12 cellular contexts compared by ENCODE assay signal in genomic region chrX:7191681-7192110, GRCh38. TPM values are rescaled to one million over a fixed set of nuclear protein-coding genes. Genes with fewer than 3 reads are reported as not detected.
A peak's percentile ranks its signal among the peaks of the same experiment; 100 is the strongest.
DNase-seq lines count a peak whose midpoint lies in the region; ATAC-seq and TF ChIP-seq lines count a peak whose summit lies in the region.
"Had no signal": no experiment of that assay in that cellular context is flagged by ENCODE, and none has a peak within 500 bp of the region (broad histone marks: within the 10 kb centered on the region; RNA-seq: fewer than 3 reads in every experiment).

No MANE protein-coding gene starts in this region.

- no peaks in the 10 kb centered on the region for H4K20me1 ChIP-seq in DND-41 (ENCODE audit: insufficient read depth, low read length)

- H3K79me2 ChIP-seq in DND-41 (ENCODE audit: insufficient read depth, low read length), result no peaks in the 10 kb centered on the region

- TF ChIP-seq POLR2A in body of pancreas (IDR thresholded peaks at IDR 0.05), result no peak

- no peak overlapping the region for H3K9ac ChIP-seq in DND-41 (ENCODE audit: low read depth, low read length)

- peaks cover 14% of the 10 kb centered on the region for H3K36me3 ChIP-seq in DND-41 (ENCODE audit: insufficient read depth, low read length)
- H3K36me3 ChIP-seq in iPS DF 6.9 (ENCODE audit: control insufficient read depth, insufficient read depth, low read length), result no peaks in the 10 kb centered on the region
- no peaks in the 10 kb centered on the region for H3K36me3 ChIP-seq in body of pancreas (replicated peaks in 1 of 2; ENCODE audit: insufficient read depth in 1 of 2, low read depth in 2 of 2)

- intact Hi-C loops in body of pancreas (cut with DNase I), result no loop called here

- WGBS in iPS DF 6.9 (ENCODE audit: insufficient coverage, insufficient read length), result no CpG with 5 or more reads among the region's 2 CpGs
- WGBS in body of pancreas, 2 donors, result 100% methylated on average over 1 of the region's 2 CpGs; no CpG with 5 or more reads in 1 of the 2 donors

- H3K4me2 ChIP-seq in DND-41 (ENCODE audit: insufficient read depth, low read length), result no peak overlapping the region

- H3K4me3 ChIP-seq in DND-41 (ENCODE audit: low read depth in 1 of 2, low read length in 2 of 2), result no peak overlapping the region
- no peak overlapping the region for H3K4me3 ChIP-seq in iPS DF 6.9 (ENCODE audit: low read length)
- H3K4me3 ChIP-seq in body of pancreas, result no peak overlapping the region
- H3K4me3 ChIP-seq: testis had no signal

- ATAC-seq in DND-41 (ENCODE audit: insufficient read depth, low read depth) (peak; percentile 27; the same call in 1 of the 3 replicates), GM21529 (IDR thresholded peaks at IDR 0.05; ENCODE audit: unreplicated experiment) (peak; percentile 66), HG03135 (IDR thresholded peaks at IDR 0.05; ENCODE audit: unreplicated experiment) (no peak), body of pancreas (no peak)
- ATAC-seq: activated CD8-positive, alpha-beta memory T cell treated with anti-CD3 and anti-CD28 coated beads, Interleukin-2, amount 10 ng/mL, durations not matched to agents 7 days and 5 days had no signal

- H3K9me3 ChIP-seq in DND-41 (ENCODE audit: insufficient read depth, low read length, severe bottlenecking) (no peaks in the 10 kb centered on the region), iPS DF 6.9 (ENCODE audit: control insufficient read depth, insufficient read depth, low read length) (no peaks in the 10 kb centered on the region), body of pancreas (no peaks in the 10 kb centered on the region)
- H3K9me3 ChIP-seq: testis had no signal

- H3K27me3 ChIP-seq in DND-41 (ENCODE audit: insufficient read depth, low read length, poor library complexity), result no peaks in the 10 kb centered on the region
- H3K27me3 ChIP-seq in iPS DF 6.9 (ENCODE audit: control insufficient read depth, insufficient read depth, low read length), result no peaks in the 10 kb centered on the region
- no peaks in the 10 kb centered on the region for H3K27me3 ChIP-seq in body of pancreas
- H3K27me3 ChIP-seq: testis had no signal

- in situ Hi-C loops in SK-MEL-5 (cut with HindIII; ENCODE audit: low pct_unique_long_range_greater_than_20kb, low sequenced_read_pairs), result no loop called here

- TF ChIP-seq CTCF in DND-41 (IDR thresholded peaks at IDR 0.05; ENCODE audit: borderline replicate concordance, extremely low read depth, low read length, poor library complexity, severe bottlenecking) (peak; percentile 33), body of pancreas (IDR thresholded peaks at IDR 0.05) (no peak)

- DNase-seq in DND-41, result no peak
- DNase-seq in SK-MEL-5 (ENCODE audit: low read depth, low spot score), result peak; percentile 18
- peak; percentile 5 for DNase-seq in iPS DF 6.9 (ENCODE audit: low read depth, low spot score)
- DNase-seq in SKM-1 (lab: John Stamatoyannopoulos, UW; ENCODE audit: unreplicated experiment), result no peak
- DNase-seq in middle frontal gyrus (ENCODE audit: extremely low spot score, low spot score), result no peak
- no peak for DNase-seq in body of pancreas
- DNase-seq: activated CD8-positive, alpha-beta memory T cell treated with anti-CD3 and anti-CD28 coated beads, Interleukin-2, amount 10 ng/mL, durations not matched to agents 7 days and 5 days; hypothalamus; retina; testis had no signal

- H3K4me1 ChIP-seq in DND-41 (ENCODE audit: insufficient read depth, low read length) (no peaks in the 10 kb centered on the region), iPS DF 6.9 (ENCODE audit: control insufficient read depth, insufficient read depth, low read length) (no peaks in the 10 kb centered on the region; the same call in 1 of the 2 replicates), body of pancreas (no peaks in the 10 kb centered on the region)
- H3K4me1 ChIP-seq: testis had no signal

- H3K27ac ChIP-seq in DND-41 (ENCODE audit: low read length), result no peak overlapping the region
- no peak overlapping the region for H3K27ac ChIP-seq in iPS DF 6.9 (ENCODE audit: low read length)
- H3K27ac ChIP-seq in body of pancreas, result no peak overlapping the region
- H3K27ac ChIP-seq: testis had no signal

- H2AFZ ChIP-seq in DND-41 (ENCODE audit: low read depth, low read length), result no peak overlapping the region

RNA-seq across cellular contexts. Expression of gene PUDP, which starts 43.7 kb away (rescaled TPM):
- total RNA-seq in SK-MEL-5 (2014; rRNA removed; shearing (Covaris generic)), result 8.6 and 10.7 TPM in 2 replicates
- 18.5 and 23.1 TPM in 2 replicates for polyA plus RNA-seq in SK-MEL-5 (2015; cell fraction: cytosol; rRNA removed)
- polyA plus RNA-seq in SK-MEL-5 (2015; cell fraction: nucleus; rRNA removed), result 4.8 and 7.1 TPM in 2 replicates
- total RNA-seq in body of pancreas, result 10 to 100 TPM; 15.8 to 41.9 TPM

RNA-seq across cellular contexts. Expression of gene STS, which starts 44.2 kb away (rescaled TPM):
- 3.0 and 3.4 TPM in 2 replicates for total RNA-seq in SK-MEL-5 (2014; rRNA removed; shearing (Covaris generic))
- polyA plus RNA-seq in SK-MEL-5 (2015; cell fraction: cytosol; rRNA removed), result 3.2 and 3.6 TPM in 2 replicates
- 0.74 and 1.4 TPM in 2 replicates for polyA plus RNA-seq in SK-MEL-5 (2015; cell fraction: nucleus; rRNA removed)
- total RNA-seq in body of pancreas, result 1 to 10 TPM; 3.6 TPM

Comparison
In these comparisons a context has a peak if more than half of its experiments do, and no peak if none do; other contexts are left out.
1. ATAC-seq: peak in DND-41 (single experiment) and GM21529 (single experiment); none in HG03135 (single experiment) and body of pancreas (single experiment).
2. DNase-seq: peak in SK-MEL-5 (single experiment) and iPS DF 6.9 (single experiment); none in DND-41 (single experiment), SKM-1 (single experiment), middle frontal gyrus (single experiment) and body of pancreas (0 of 4).